ENCODE assay signal across 8 cellular contexts in genomic region chr6:150865406-150866146, GRCh38. TPM values are rescaled to one million over a fixed set of nuclear protein-coding genes. Genes with fewer than 3 reads are reported as not detected.
DNase-seq lines count a peak whose midpoint lies in the region; ATAC-seq and TF ChIP-seq lines count a peak whose summit lies in the region.

Gene MTHFD1L, plus strand, starts transcription at chr6:150865702. Its CDS starts 121 bp downstream, at chr6:150865823.

- ATAC-seq in GM18519 (IDR thresholded peaks at IDR 0.05; ENCODE audit: low FRiP score, unreplicated experiment) (peak; percentile 69), HG03039 (IDR thresholded peaks at IDR 0.05; ENCODE audit: unreplicated experiment) (peak; percentile 77), right lobe of liver (peak; percentile 81 to 87 (median 84))

- intact Hi-C loops in right lobe of liver (cut with DNase I), result no loop called here

- H3K4me1 ChIP-seq in right lobe of liver, result peaks cover 0 to 7% (median 0%) of the 10 kb centered on the region in 4 donors

- H3K4me3 ChIP-seq in AG04450 (ENCODE audit: low read depth, low read length) (peak within 1 kb of the TSS; percentile 77), right lobe of liver (peak within 1 kb of the TSS; percentile 77 to 82 (median 77))

- H3K9me3 ChIP-seq in AG04450 (ENCODE audit: control insufficient read depth, insufficient read depth, low read length) (no peaks in the 10 kb centered on the region; the same call in 1 of the 2 replicates), right lobe of liver (no peaks in the 10 kb centered on the region)

- no peaks in the 10 kb centered on the region for H3K36me3 ChIP-seq in right lobe of liver

- H3K27me3 ChIP-seq in AG04450 (ENCODE audit: control insufficient read depth, insufficient read depth, low read length) (no peaks in the 10 kb centered on the region), right lobe of liver (no peaks in the 10 kb centered on the region)

- WGBS in right lobe of liver (ENCODE audit: insufficient coverage, low coverage, low lambda C conversion rate, missing lambda C conversion rate), result 0% methylated on average over 4 of the region's 82 CpGs

- peak; percentile 70 for TF ChIP-seq POLR2A in right lobe of liver (IDR thresholded peaks at IDR 0.05)

- H3K27ac ChIP-seq in AG04450 (ENCODE audit: low read depth, low read length) (peak within 1 kb of the TSS; percentile 98), right lobe of liver (peak within 1 kb of the TSS; percentile 67 to 89 (median 67))

- peak; percentile 47 for TF ChIP-seq CTCF in AG04450 (IDR thresholded peaks at IDR 0.05; ENCODE audit: low read depth, low read length)
- peak; percentile 58 to 79 (median 63) for TF ChIP-seq CTCF in right lobe of liver (IDR thresholded peaks at IDR 0.05)

- POLR2A ChIA-PET in AG04450 (lab: Yijun Ruan, JAX), result interaction anchor here (0.6 to 2.1 kb wide), 9 partner anchors 8 to 525 kb away, joined by 3 to 12 read pairs (median 5); no protein-coding TSS in a partner anchor

- peak; percentile 67 for DNase-seq in AG04450 (ENCODE audit: low read depth, low spot score)
- peak; percentile 70 for DNase-seq in NCI-H345 treated with DMSO at 0.1 percent for 48 hours (lab: John Stamatoyannopoulos, UW; ENCODE audit: unreplicated experiment)
- DNase-seq in activated CD4-positive, alpha-beta T cell treated with anti-CD3 and anti-CD28 coated beads, Interleukin-2, amount 50 U/mL, for 1 hour, result peak; percentile 65
- peak in 1 of 2 donors; percentile 87 for DNase-seq in dermis microvascular lymphatic vessel endothelial cell (ENCODE audit: low read depth in 2 of 2)
- DNase-seq in right lobe of liver, result peak; percentile 73 to 87 (median 78)
- DNase-seq in stimulated activated CD4-positive, alpha-beta T cell treated with anti-CD3 and anti-CD28 coated beads, Interleukin-4, amount 100 ng/mL, for 4 hours, result peak; percentile 79

- CTCF ChIA-PET in AG04450 (lab: Charles Lee), result interaction anchor here (0.6 to 5.1 kb wide), 13 partner anchors 9 to 50 kb away, joined by 3 to 38 read pairs (median 3); no protein-coding TSS in a partner anchor

RNA-seq across cellular contexts. Expression of gene MTHFD1L, which starts in this region (rescaled TPM):
- polyA plus RNA-seq in AG04450 (2011; rRNA removed), result 62.4 and 69.1 TPM in 2 replicates
- polyA minus RNA-seq in AG04450 (2011; rRNA and poly(A)+ RNA removed), result 60.5 and 66.1 TPM in 2 replicates
- 30.3 and 33.6 TPM in 2 replicates for total RNA-seq in dermis microvascular lymphatic vessel endothelial cell
- total RNA-seq in right lobe of liver, result 10 to 100 TPM in 1 of 6 experiments, 1 to 10 TPM in 5; 1.7 to 11.5 (median 4.9) TPM
